ENCODE assay signal across 22 cellular contexts in the genomic region with DNA sequence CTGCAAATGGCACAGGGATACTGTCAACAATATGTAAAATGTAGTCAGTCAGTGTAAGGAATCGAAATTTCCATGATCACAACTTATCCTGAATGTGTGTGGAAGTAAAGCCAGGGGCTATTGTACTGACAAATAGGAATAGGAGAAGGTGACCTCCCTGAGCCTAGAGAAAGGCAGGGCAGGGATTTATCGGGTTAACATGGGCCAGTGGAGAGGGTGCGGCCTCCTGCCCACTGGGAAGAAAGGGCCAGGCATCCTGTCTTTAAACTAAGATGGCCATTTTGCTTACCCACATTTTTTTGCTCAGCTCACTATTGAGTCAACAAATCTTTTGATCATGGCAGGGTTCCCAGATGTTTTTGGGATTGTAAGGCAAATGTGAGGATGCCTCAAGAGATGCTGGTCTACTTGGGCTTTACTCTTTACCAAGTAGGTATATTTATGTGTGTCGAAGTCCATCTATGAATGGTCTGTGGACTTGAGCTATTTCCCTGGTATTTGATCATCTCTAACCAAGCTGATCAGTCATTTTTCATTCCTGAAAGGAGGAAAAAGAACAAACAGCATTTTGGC.
A peak's percentile ranks its signal among the peaks of the same experiment; 100 is the strongest.
DNase-seq lines count a peak whose midpoint lies in the region; ATAC-seq and TF ChIP-seq lines count a peak whose summit lies in the region.
"Had no signal": no experiment of that assay in that cellular context is flagged by ENCODE, and none has a peak within 500 bp of the region (broad histone marks: within the 10 kb centered on the region; RNA-seq: fewer than 3 reads in every experiment).

No MANE protein-coding gene starts in this region.

- intact Hi-C loops in left lung (cut with DNase I) (no loop called here), PC-9 (cut with micrococcal nuclease; ENCODE audit: unreplicated experiment) (no loop called here)

- CTCF ChIA-PET in PC-9 (lab: Charles Lee): no interaction called here
- CTCF ChIA-PET in activated CD4-positive, alpha-beta memory T cell treated with anti-CD3 and anti-CD28 coated beads, Interleukin-2, amount 10 ng/mL, durations not matched to agents 7 days and 5 days (lab: Charles Lee): no interaction called here

- no TSS peak for BruUV-seq in PC-9 (replicated peaks; lab: Mats Ljungman, UMichigan)

- no peaks in the 10 kb centered on the region for H3F3A ChIP-seq in PC-9 (ENCODE audit: insufficient read depth, low read depth)

- H3K9me2 ChIP-seq in PC-9 (ENCODE audit: insufficient read depth): no peaks in the 10 kb centered on the region

- no peak overlapping the region for H3K4me2 ChIP-seq in PC-9

- DNase-seq in EH (ENCODE audit: low read depth) (peak; percentile 68), astrocyte of the spinal cord (ENCODE audit: low read depth, low spot score) (peak; percentile 33), left lung (no peak), renal cortical epithelial cell (ENCODE audit: low read depth) (peak; percentile 72), PC-9 (no peak)
- DNase-seq in stimulated activated CD4-positive, alpha-beta T cell treated with anti-CD3 and anti-CD28 coated beads, Interleukin-15, amount 100 ng/mL, for 24 hours: no peak
- DNase-seq in activated CD4-positive, alpha-beta memory T cell treated with anti-CD3 and anti-CD28 coated beads, Interleukin-2, amount 10 ng/mL, durations not matched to agents 7 days and 5 days: no peak
- DNase-seq: activated CD8-positive, alpha-beta memory T cell treated with anti-CD3 and anti-CD28 coated beads, Interleukin-2, amount 50 U/mL, for 48 hours; activated effector memory CD4-positive, alpha-beta T cell treated with anti-CD3 and anti-CD28 coated beads, Interleukin-2, amount 50 U/mL, for 16 hours; caudate nucleus; CD4-positive, alpha-beta memory T cell; glutamatergic neuron; Kasumi-1; NCI-H1092; NCI-H2029; NCI-H446; T-helper 2 cell; WERI-Rb-1 had no signal

- H3K27me3 ChIP-seq in left lung: no peaks in the 10 kb centered on the region
- no peaks in the 10 kb centered on the region for H3K27me3 ChIP-seq in PC-9 (ENCODE audit: insufficient read depth, low read depth)
- H3K27me3 ChIP-seq: right atrium auricular region, SJSA1 had no signal

- no peaks in the 10 kb centered on the region for H3K36me3 ChIP-seq in left lung
- H3K36me3 ChIP-seq in PC-9 (ENCODE audit: low read depth): no peaks in the 10 kb centered on the region
- H3K36me3 ChIP-seq: right atrium auricular region, SJSA1 had no signal

- H3K27ac ChIP-seq in left lung: peak overlapping the region; percentile 2 to 30
- H3K27ac ChIP-seq in PC-9: no peak overlapping the region
- H3K27ac ChIP-seq: epithelial cell of prostate, right atrium auricular region, SJSA1, WERI-Rb-1 had no signal

- peak; percentile 5 for ATAC-seq in left lung
- no peak for ATAC-seq in HG03565 (IDR thresholded peaks at IDR 0.05; ENCODE audit: unreplicated experiment)

- TF ChIP-seq CTCF in astrocyte of the spinal cord (IDR thresholded peaks at IDR 0.05; ENCODE audit: low read depth, low read length): no peak
- no peak for TF ChIP-seq CTCF in left lung (IDR thresholded peaks at IDR 0.05)
- no peak for TF ChIP-seq CTCF in PC-9 (conservative IDR thresholded peaks at IDR 0.05)

- peaks cover 9% of the 10 kb centered on the region for H3K27me3 Mint-ChIP-seq in activated CD4-positive, alpha-beta memory T cell treated with anti-CD3 and anti-CD28 coated beads, Interleukin-2, amount 10 ng/mL, durations not matched to agents 7 days and 5 days

- no peaks in the 10 kb centered on the region for H3K36me3 Mint-ChIP-seq in activated CD4-positive, alpha-beta memory T cell treated with anti-CD3 and anti-CD28 coated beads, Interleukin-2, amount 10 ng/mL, durations not matched to agents 7 days and 5 days (ENCODE audit: low read depth)
- H3K36me3 Mint-ChIP-seq: CD4-positive, alpha-beta memory T cell had no signal

- H3K9me3 Mint-ChIP-seq in activated CD4-positive, alpha-beta memory T cell treated with anti-CD3 and anti-CD28 coated beads, Interleukin-2, amount 10 ng/mL, durations not matched to agents 7 days and 5 days: no peaks in the 10 kb centered on the region

- in situ Hi-C loops in astrocyte of the spinal cord (cut with HindIII; ENCODE audit: low sequenced_read_pairs): no loop called here

- no peaks in the 10 kb centered on the region for H4K20me1 ChIP-seq in PC-9 (ENCODE audit: insufficient read depth)

- no peak overlapping the region for H2AFZ ChIP-seq in PC-9

- no peaks in the 10 kb centered on the region for H3K4me1 Mint-ChIP-seq in activated CD4-positive, alpha-beta memory T cell treated with anti-CD3 and anti-CD28 coated beads, Interleukin-2, amount 10 ng/mL, durations not matched to agents 7 days and 5 days
- H3K4me1 Mint-ChIP-seq: CD4-positive, alpha-beta memory T cell had no signal

- no peak overlapping the region for H3K4me3 Mint-ChIP-seq in activated CD4-positive, alpha-beta memory T cell treated with anti-CD3 and anti-CD28 coated beads, Interleukin-2, amount 10 ng/mL, durations not matched to agents 7 days and 5 days
- H3K4me3 Mint-ChIP-seq: CD4-positive, alpha-beta memory T cell had no signal

- POLR2A ChIA-PET in PC-9 (lab: Charles Lee; ENCODE audit: unreplicated experiment): no interaction called here
- POLR2A ChIA-PET in activated CD4-positive, alpha-beta memory T cell treated with anti-CD3 and anti-CD28 coated beads, Interleukin-2, amount 10 ng/mL, durations not matched to agents 7 days and 5 days (lab: Charles Lee): no interaction called here

- H3K79me2 ChIP-seq in PC-9 (ENCODE audit: low read depth): no peaks in the 10 kb centered on the region

- H3K9me3 ChIP-seq in left lung (no peaks in the 10 kb centered on the region), PC-9 (ENCODE audit: insufficient read depth, low read depth) (no peaks in the 10 kb centered on the region)
- H3K9me3 ChIP-seq: right atrium auricular region, SJSA1 had no signal

- H3K4me1 ChIP-seq in left lung (peaks cover 2 to 5% of the 10 kb centered on the region in 2 donors), PC-9 (replicated peaks; ENCODE audit: insufficient read depth) (peaks cover 9% of the 10 kb centered on the region)

- no peak overlapping the region for H3K4me3 ChIP-seq in astrocyte of the spinal cord (ENCODE audit: low read depth, low read length)
- no peak overlapping the region for H3K4me3 ChIP-seq in left lung
- H3K4me3 ChIP-seq in PC-9: no peak overlapping the region
- H3K4me3 ChIP-seq: right atrium auricular region, SJSA1 had no signal

- H3K27ac Mint-ChIP-seq in activated CD4-positive, alpha-beta memory T cell treated with anti-CD3 and anti-CD28 coated beads, Interleukin-2, amount 10 ng/mL, durations not matched to agents 7 days and 5 days: no peak overlapping the region
- H3K27ac Mint-ChIP-seq: CD4-positive, alpha-beta memory T cell had no signal

Comparison
In these comparisons a context has a peak if more than half of its experiments do, and no peak if none do; other contexts are left out.
1. DNase-seq: peak in EH (single experiment), astrocyte of the spinal cord (single experiment) and renal cortical epithelial cell (single experiment); none in left lung (0 of 2), stimulated activated CD4-positive, alpha-beta T cell treated with anti-CD3 and anti-CD28 coated beads, Interleukin-15, amount 100 ng/mL, for 24 hours (single experiment), PC-9 (0 of 2) and activated CD4-positive, alpha-beta memory T cell treated with anti-CD3 and anti-CD28 coated beads, Interleukin-2, amount 10 ng/mL, durations not matched to agents 7 days and 5 days (single experiment).